ENCODE assay signal across 34 cellular contexts in genomic region chr11:132301465-132301864, GRCh38.
"Had no signal": no experiment of that assay in that cellular context is flagged by ENCODE, and none has a peak within 500 bp of the region (broad histone marks: within the 10 kb centered on the region; RNA-seq: fewer than 3 reads in every experiment).

No MANE protein-coding gene starts in this region.

- H3K27me3 ChIP-seq: MG63 had no signal

- H3K36me3 ChIP-seq: MG63 had no signal

- H3K9me3 ChIP-seq: MG63 had no signal

- H3K4me3 ChIP-seq: MG63 had no signal

- DNase-seq: Karpas-422, Kasumi-1, MG63, MM.1S, MV-4-11, NCI-H1048, NCI-H1092, NCI-H1092 treated with DMSO at 0.1 percent for 48 hours, NCI-H1105, NCI-H1105 treated with DMSO at 0.1 percent for 48 hours, NCI-H1417, NCI-H1417 treated with DMSO at 0.1 percent for 48 hours, NCI-H1436, NCI-H1436 treated with DMSO at 0.1 percent for 48 hours, NCI-H146, NCI-H1694, NCI-H1694 treated with DMSO at 0.1 percent for 48 hours, NCI-H187, NCI-H187 treated with DMSO at 0.1 percent for 48 hours, NCI-H1930, NCI-H2029, NCI-H2029 treated with DMSO at 0.1 percent for 48 hours, NCI-H2081, NCI-H2081 treated with DMSO at 0.1 percent for 48 hours, NCI-H2107, NCI-H2171, NCI-H2171 treated with DMSO at 0.1 percent for 48 hours, NCI-H2227 treated with DMSO at 0.1 percent for 48 hours, NCI-H226, NCI-H345, NCI-H446, NCI-H446 treated with DMSO at 0.1 percent for 48 hours, NCI-H510A, NCI-H510A treated with DMSO at 0.1 percent for 48 hours had no signal
